23 cellular contexts compared by ENCODE assay signal in genomic region chr3:111572061-111572460, GRCh38. TPM values are rescaled to one million over a fixed set of nuclear protein-coding genes. Genes with fewer than 3 reads are reported as not detected.
DNase-seq lines count a peak whose midpoint lies in the region; ATAC-seq and TF ChIP-seq lines count a peak whose summit lies in the region.
"Had no signal": no experiment of that assay in that cellular context is flagged by ENCODE, and none has a peak within 500 bp of the region (broad histone marks: within the 10 kb centered on the region; RNA-seq: fewer than 3 reads in every experiment).

No MANE protein-coding gene starts in this region.

- no peak for TF ChIP-seq CTCF in right atrium auricular region (IDR thresholded peaks at IDR 0.05)

- peak; percentile 53 for DNase-seq in activated CD8-positive, alpha-beta memory T cell treated with anti-CD3 and anti-CD28 coated beads, Interleukin-2, amount 50 U/mL, for 4 hours
- no peak for DNase-seq in activated CD8-positive, alpha-beta memory T cell treated with anti-CD3 and anti-CD28 coated beads for 24 hours
- DNase-seq in T-cell (peak in 15 of 34 experiments; percentile 7 to 23 (median 12)), SW 1271 (lab: John Stamatoyannopoulos, UW) (no peak), HuH-7.5 (ENCODE audit: low spot score) (no peak), right atrium auricular region (ENCODE audit: low spot score) (no peak)
- DNase-seq in activated naive CD8-positive, alpha-beta T cell treated with anti-CD3 and anti-CD28 coated beads, Interleukin-2, amount 10 ng/mL, durations not matched to agents 7 days and 5 days: no peak
- peak; percentile 47 for DNase-seq in stimulated activated CD4-positive, alpha-beta T cell treated with anti-CD3 and anti-CD28 coated beads, Interleukin-4, amount 100 ng/mL, for 24 hours
- DNase-seq: ACHN; body of pancreas; GM23248; NCI-H1048; NCI-H2029 treated with DMSO at 0.1 percent for 48 hours; ovary; sigmoid colon; stimulated activated CD8-positive, alpha-beta memory T cell treated with anti-CD3 and anti-CD28 coated beads, Interleukin-4, amount 100 ng/mL, for 48 hours; WERI-Rb-1 had no signal

- H3K9me3 Mint-ChIP-seq in T-cell: no peaks in the 10 kb centered on the region
- no peaks in the 10 kb centered on the region for H3K9me3 Mint-ChIP-seq in activated naive CD8-positive, alpha-beta T cell treated with anti-CD3 and anti-CD28 coated beads, Interleukin-2, amount 10 ng/mL, durations not matched to agents 7 days and 5 days

- H3K9me3 ChIP-seq in right atrium auricular region: no peaks in the 10 kb centered on the region
- H3K9me3 ChIP-seq: body of pancreas, ovary, sigmoid colon, tibial nerve had no signal

- no peaks in the 10 kb centered on the region for H3K27me3 ChIP-seq in right atrium auricular region
- H3K27me3 ChIP-seq: ovary, sigmoid colon, tibial nerve had no signal

- H3K4me1 ChIP-seq in right atrium auricular region: no peaks in the 10 kb centered on the region
- H3K4me1 ChIP-seq: body of pancreas, sigmoid colon, tibial nerve had no signal

- peaks cover 65% of the 10 kb centered on the region for H3K36me3 Mint-ChIP-seq in T-cell
- H3K36me3 Mint-ChIP-seq in activated naive CD8-positive, alpha-beta T cell treated with anti-CD3 and anti-CD28 coated beads, Interleukin-2, amount 10 ng/mL, durations not matched to agents 7 days and 5 days: peaks cover 58% of the 10 kb centered on the region

- no peak overlapping the region for H3K4me3 Mint-ChIP-seq in T-cell
- no peak overlapping the region for H3K4me3 Mint-ChIP-seq in activated naive CD8-positive, alpha-beta T cell treated with anti-CD3 and anti-CD28 coated beads, Interleukin-2, amount 10 ng/mL, durations not matched to agents 7 days and 5 days

- H3K27ac Mint-ChIP-seq in T-cell: peak overlapping the region; percentile 2 to 7
- H3K27ac Mint-ChIP-seq in activated naive CD8-positive, alpha-beta T cell treated with anti-CD3 and anti-CD28 coated beads, Interleukin-2, amount 10 ng/mL, durations not matched to agents 7 days and 5 days: peak overlapping the region; percentile 43

- no peaks in the 10 kb centered on the region for H3K36me3 ChIP-seq in right atrium auricular region
- H3K36me3 ChIP-seq: ovary, sigmoid colon, tibial nerve, WERI-Rb-1 had no signal

- H3K27ac ChIP-seq in right atrium auricular region: no peak overlapping the region
- H3K27ac ChIP-seq: body of pancreas, C4-2B, coronary artery, GM23248, ovary, sigmoid colon, tibial nerve, WERI-Rb-1 had no signal

- ATAC-seq in T-cell (replicated peaks in 1 of 4): peak in 3 of 4 experiments; percentile 36 to 80 (median 73)
- ATAC-seq in activated naive CD8-positive, alpha-beta T cell treated with anti-CD3 and anti-CD28 coated beads, Interleukin-2, amount 10 ng/mL, durations not matched to agents 7 days and 5 days (ENCODE audit: low read depth): peak; percentile 73
- ATAC-seq: body of pancreas had no signal

- CTCF ChIA-PET in T-cell (lab: Charles Lee): interaction anchor here in 1 of 2 donors (1.0 kb wide), 1 partner anchor 44 kb away, joined by 4 read pairs; no protein-coding TSS in a partner anchor

- no peak overlapping the region for H3K4me3 ChIP-seq in right atrium auricular region
- H3K4me3 ChIP-seq: body of pancreas, coronary artery, GM23248, lung, ovary, sigmoid colon, tibial nerve had no signal

- peaks cover 59 to 71% (median 68%) of the 10 kb centered on the region in 3 donors for H3K4me1 Mint-ChIP-seq in T-cell
- peaks cover 52% of the 10 kb centered on the region for H3K4me1 Mint-ChIP-seq in activated naive CD8-positive, alpha-beta T cell treated with anti-CD3 and anti-CD28 coated beads, Interleukin-2, amount 10 ng/mL, durations not matched to agents 7 days and 5 days

- no peaks in the 10 kb centered on the region for H3K27me3 Mint-ChIP-seq in T-cell
- H3K27me3 Mint-ChIP-seq in activated naive CD8-positive, alpha-beta T cell treated with anti-CD3 and anti-CD28 coated beads, Interleukin-2, amount 10 ng/mL, durations not matched to agents 7 days and 5 days: no peaks in the 10 kb centered on the region

- POLR2A ChIA-PET in T-cell (lab: Charles Lee): no interaction called here
- POLR2A ChIA-PET in activated naive CD8-positive, alpha-beta T cell treated with anti-CD3 and anti-CD28 coated beads, Interleukin-2, amount 10 ng/mL, durations not matched to agents 7 days and 5 days (lab: Charles Lee): no interaction called here

RNA-seq across cellular contexts. Expression of gene ZBED2, which starts 23.1 kb away (rescaled TPM):
- total RNA-seq in T-cell (under 1 TPM in 3 of 5 donors, not detected in 2; 0.35 to 0.82 (median 0.73) TPM), right atrium auricular region (under 1 TPM in 1 of 2 donors, not detected in 1; 0.47 TPM)
- 1 to 10 TPM; 1.9 TPM for total RNA-seq in activated naive CD8-positive, alpha-beta T cell treated with anti-CD3 and anti-CD28 coated beads, Interleukin-2, amount 10 ng/mL, durations not matched to agents 7 days and 5 days
- total RNA-seq: body of pancreas, GM23248, HT-29, NCI-H460, sigmoid colon, tibial nerve had no signal

RNA-seq across cellular contexts. Expression of gene CD96, which starts 30.1 kb away (rescaled TPM):
- total RNA-seq in T-cell (100 to 1,000 TPM; 183 to 229 (median 203) TPM), right atrium auricular region (under 1 TPM; 0.55 to 0.85 TPM)
- total RNA-seq in activated naive CD8-positive, alpha-beta T cell treated with anti-CD3 and anti-CD28 coated beads, Interleukin-2, amount 10 ng/mL, durations not matched to agents 7 days and 5 days: 100 to 1,000 TPM; 375 to 379 TPM
- total RNA-seq: GM23248, HT-29, NCI-H460 had no signal

Comparison
In these comparisons a context has a peak if more than half of its experiments do, and no peak if none do; other contexts are left out.
1. DNase-seq: peak in activated CD8-positive, alpha-beta memory T cell treated with anti-CD3 and anti-CD28 coated beads, Interleukin-2, amount 50 U/mL, for 4 hours (single experiment) and stimulated activated CD4-positive, alpha-beta T cell treated with anti-CD3 and anti-CD28 coated beads, Interleukin-4, amount 100 ng/mL, for 24 hours (single experiment); none in activated CD8-positive, alpha-beta memory T cell treated with anti-CD3 and anti-CD28 coated beads for 24 hours (single experiment), activated naive CD8-positive, alpha-beta T cell treated with anti-CD3 and anti-CD28 coated beads, Interleukin-2, amount 10 ng/mL, durations not matched to agents 7 days and 5 days (single experiment), SW 1271 (0 of 2), HuH-7.5 (single experiment) and right atrium auricular region (single experiment).
2. RNA of gene CD96, which starts 30.1 kb away (total RNA-seq): 375 to 379 TPM in activated naive CD8-positive, alpha-beta T cell treated with anti-CD3 and anti-CD28 coated beads, Interleukin-2, amount 10 ng/mL, durations not matched to agents 7 days and 5 days and 183 to 229 TPM in T-cell; 0.55 to 0.85 TPM in right atrium auricular region; every median in the first group is over 10 times any median in the second.